ENCODE assay signal across 14 cellular contexts in genomic region chr4:69763233-69763632, GRCh38. TPM values are rescaled to one million over a fixed set of nuclear protein-coding genes. Genes with fewer than 3 reads are reported as not detected.
"Had no signal": no experiment of that assay in that cellular context is flagged by ENCODE, and none has a peak within 500 bp of the region (broad histone marks: within the 10 kb centered on the region; RNA-seq: fewer than 3 reads in every experiment).

No MANE protein-coding gene starts in this region.

- H3K4me3 Mint-ChIP-seq: memory B cell had no signal

- H3K27me3 Mint-ChIP-seq: memory B cell; stimulated activated naive CD8-positive, alpha-beta T cell treated with anti-CD3 and anti-CD28 coated beads, Interleukin-15, amount 100 ng/mL, for 72 hours had no signal

- ATAC-seq: heart right ventricle; stimulated activated naive CD8-positive, alpha-beta T cell treated with anti-CD3 and anti-CD28 coated beads, Interleukin-15, amount 100 ng/mL, for 72 hours had no signal

- H3K36me3 ChIP-seq: colonic mucosa, heart right ventricle, left ventricle myocardium inferior had no signal

- H3K9me3 Mint-ChIP-seq: memory B cell; stimulated activated naive CD8-positive, alpha-beta T cell treated with anti-CD3 and anti-CD28 coated beads, Interleukin-15, amount 100 ng/mL, for 72 hours had no signal

- H3K27ac ChIP-seq: colonic mucosa, heart right ventricle, left ventricle myocardium inferior, testis had no signal

- DNase-seq: activated CD4-positive, CD25-positive, alpha-beta regulatory T cell treated with anti-CD3 and anti-CD28 coated beads, Interleukin-2, amount 50 U/mL, for 72 hours; colonic mucosa; heart right ventricle; left ventricle myocardium inferior; stimulated activated CD4-positive, alpha-beta T cell treated with anti-CD3 and anti-CD28 coated beads, Interleukin-4, amount 100 ng/mL, for 1 hour; stimulated activated CD8-positive, alpha-beta memory T cell treated with anti-CD3 and anti-CD28 coated beads, Interleukin-4, amount 100 ng/mL, for 48 hours; stimulated activated naive CD8-positive, alpha-beta T cell treated with anti-CD3 and anti-CD28 coated beads, Interleukin-15, amount 100 ng/mL, for 72 hours; testis had no signal

- H3K9me3 ChIP-seq: colonic mucosa, heart right ventricle, left ventricle myocardium inferior, testis had no signal

- H3K27me3 ChIP-seq: colonic mucosa, heart right ventricle, testis had no signal

- H3K4me3 ChIP-seq: colonic mucosa, heart right ventricle, left ventricle myocardium inferior, testis had no signal

- H3K4me1 ChIP-seq: left ventricle myocardium inferior, testis had no signal

- FAIRE-seq: astrocyte, frontal cortex, keratinocyte had no signal

- H3K36me3 Mint-ChIP-seq: memory B cell had no signal

- H3K27ac Mint-ChIP-seq: memory B cell had no signal

- H3K4me1 Mint-ChIP-seq: memory B cell had no signal

RNA-seq across cellular contexts. Expression of gene SULT1B1, which starts 2.8 kb away (rescaled TPM):
- total RNA-seq: fibroblast of lung had no signal
- polyA plus RNA-seq: neural cell had no signal
